ENCODE assay signal across 22 cellular contexts in genomic region chr22:19982991-19983578, GRCh38. TPM values are rescaled to one million over a fixed set of nuclear protein-coding genes. Genes with fewer than 3 reads are reported as not detected.
DNase-seq lines count a peak whose midpoint lies in the region; ATAC-seq and TF ChIP-seq lines count a peak whose summit lies in the region.
"Had no signal": no experiment of that assay in that cellular context is flagged by ENCODE, and none has a peak within 500 bp of the region (broad histone marks: within the 10 kb centered on the region; RNA-seq: fewer than 3 reads in every experiment).

No MANE protein-coding gene starts in this region.

- H3K9me3 ChIP-seq in BLaER1 = no peaks in the 10 kb centered on the region
- no peaks in the 10 kb centered on the region for H3K9me3 ChIP-seq in gastroesophageal sphincter
- no peaks in the 10 kb centered on the region for H3K9me3 ChIP-seq in osteoblast (ENCODE audit: low read depth, low read length)
- no peaks in the 10 kb centered on the region for H3K9me3 ChIP-seq in SJCRH30 (replicated peaks)
- no peaks in the 10 kb centered on the region for H3K9me3 ChIP-seq in uterus
- no peaks in the 10 kb centered on the region for H3K9me3 ChIP-seq in effector memory CD4-positive, alpha-beta T cell (ENCODE audit: control insufficient read depth, low read length)
- H3K9me3 ChIP-seq: adrenal gland, esophagus muscularis mucosa, left lung, neutrophil, testis had no signal

- H3K27ac ChIP-seq in BLaER1 (peak overlapping the region; percentile 39), RWPE1 (peak overlapping the region; percentile 67), gastroesophageal sphincter (peak overlapping the region in 3 of 4 donors; percentile 75 to 93 (median 93)), osteoblast (ENCODE audit: low read depth, low read length) (no peak overlapping the region), SJCRH30 (no peak overlapping the region), uterus (no peak overlapping the region)
- no peak overlapping the region for H3K27ac ChIP-seq in effector memory CD4-positive, alpha-beta T cell (ENCODE audit: insufficient read depth, low read length, poor library complexity, severe bottlenecking)
- H3K27ac ChIP-seq: HL-60, left lung, neutrophil, testis had no signal

- H3K4me2 ChIP-seq in BLaER1 (peak overlapping the region; percentile 98), osteoblast (ENCODE audit: insufficient read depth, low read length) (no peak overlapping the region)
- H3K4me2 ChIP-seq: GM23338 had no signal

- peaks cover 17% of the 10 kb centered on the region for H3K79me2 ChIP-seq in osteoblast (ENCODE audit: insufficient read depth, low read length)

- POLR2A ChIA-PET in RWPE1 (lab: Yijun Ruan, JAX; ENCODE audit: low non-redundant PET) = no interaction called here

- no CpG with 5 or more reads among the region's 8 CpGs for WGBS in gastroesophageal sphincter (ENCODE audit: low coverage in 1 of 2), 2 donors

- DNase-seq in RWPE1 (ENCODE audit: low spot score) = no peak
- DNase-seq in osteoblast (ENCODE audit: insufficient read length, low spot score, missing footprints) = peak; percentile 83
- no peak for DNase-seq in SJCRH30
- no peak for DNase-seq in stimulated activated CD4-positive, alpha-beta T cell treated with anti-CD3 and anti-CD28 coated beads, Interleukin-1b, Interleukin-23, amount 100 ng/mL, for 48 hours
- DNase-seq in uterus = no peak
- DNase-seq in effector memory CD4-positive, alpha-beta T cell = no peak
- DNase-seq: activated CD4-positive, alpha-beta T cell treated with anti-CD3 and anti-CD28 coated beads, Interleukin-2, amount 50 U/mL, for 48 hours; activated gamma-delta T cell treated with Interleukin-2 at 50 U/mL for 16 hours; adrenal gland; central memory CD4-positive, alpha-beta T cell; DND-41; NCI-H526 treated with DMSO at 0.1 percent for 48 hours; testis had no signal

- peaks cover 51% of the 10 kb centered on the region for H4K20me1 ChIP-seq in BLaER1
- H4K20me1 ChIP-seq in osteoblast (ENCODE audit: insufficient read depth, low read length) = peaks cover 40% of the 10 kb centered on the region

- no peak for TF ChIP-seq CTCF in RWPE1 (conservative IDR thresholded peaks at IDR 0.05; ENCODE audit: low read depth)
- TF ChIP-seq CTCF in gastroesophageal sphincter (IDR thresholded peaks at IDR 0.05) = no peak
- TF ChIP-seq CTCF in osteoblast (IDR thresholded peaks at IDR 0.05; ENCODE audit: extremely low read depth, low read depth, low read length) = no peak
- no peak for TF ChIP-seq CTCF in uterus (IDR thresholded peaks at IDR 0.05)

- CTCF ChIA-PET in RWPE1 (lab: Yijun Ruan, JAX) = interaction anchor here (0.6 kb wide), 1 partner anchor 12 kb away, joined by 3 read pairs; no protein-coding TSS in a partner anchor

- no peak for TF ChIP-seq EP300 in gastroesophageal sphincter (IDR thresholded peaks at IDR 0.05)

- TF ChIP-seq POLR2A in gastroesophageal sphincter (IDR thresholded peaks at IDR 0.05) = no peak
- no peak for TF ChIP-seq POLR2A in uterus (IDR thresholded peaks at IDR 0.05)

- intact Hi-C loops in uterus (cut with DNase I; ENCODE audit: low total_unique reads) = no loop called here

- no peak for ATAC-seq in gastroesophageal sphincter
- ATAC-seq: CD8-positive, alpha-beta T cell; GM23338; left lung; stimulated activated effector memory CD8-positive, alpha-beta T cell treated with anti-CD3 and anti-CD28 coated beads, Interleukin-12 subunit alpha, Interleukin-12 subunit beta, amount 100 ng/mL, for 72 hours had no signal

- no peak overlapping the region for H3K4me3 ChIP-seq in BLaER1
- H3K4me3 ChIP-seq in gastroesophageal sphincter = no peak overlapping the region
- H3K4me3 ChIP-seq in osteoblast (ENCODE audit: insufficient read depth, low read length) = no peak overlapping the region
- no peak overlapping the region for H3K4me3 ChIP-seq in SJCRH30
- H3K4me3 ChIP-seq in uterus = no peak overlapping the region
- H3K4me3 ChIP-seq in effector memory CD4-positive, alpha-beta T cell (ENCODE audit: insufficient read depth, low read depth, low read length, poor library complexity, severe bottlenecking) = no peak overlapping the region
- H3K4me3 ChIP-seq: adrenal gland, esophagus muscularis mucosa, GM23338, left lung, testis had no signal

- no peak overlapping the region for H2AFZ ChIP-seq in osteoblast (ENCODE audit: low read length)
- H2AFZ ChIP-seq: GM23338 had no signal

- peak overlapping the region; percentile 39 for H3K9ac ChIP-seq in BLaER1

- H3K36me3 ChIP-seq in BLaER1 (peaks cover 44% of the 10 kb centered on the region), gastroesophageal sphincter (peaks cover 0 to 40% of the 10 kb centered on the region in 2 donors), osteoblast (ENCODE audit: insufficient read depth, low read length) (no peaks in the 10 kb centered on the region), SJCRH30 (no peaks in the 10 kb centered on the region), uterus (no peaks in the 10 kb centered on the region)
- H3K36me3 ChIP-seq in effector memory CD4-positive, alpha-beta T cell (ENCODE audit: control insufficient read depth, insufficient read depth, low read length) = no peaks in the 10 kb centered on the region
- H3K36me3 ChIP-seq: neutrophil had no signal

- H3K4me1 ChIP-seq in BLaER1 (peaks cover 48% of the 10 kb centered on the region), gastroesophageal sphincter (peaks cover 0 to 54% (median 25%) of the 10 kb centered on the region in 3 donors), osteoblast (ENCODE audit: insufficient read depth, low read length) (peaks cover 21% of the 10 kb centered on the region), SJCRH30 (peaks cover 26% of the 10 kb centered on the region), uterus (peaks cover 0 to 17% of the 10 kb centered on the region in 2 donors)
- H3K4me1 ChIP-seq in effector memory CD4-positive, alpha-beta T cell (ENCODE audit: control insufficient read depth, insufficient read depth, low read length, poor library complexity, severe bottlenecking) = peaks cover 8% of the 10 kb centered on the region

- H3K27me3 ChIP-seq in BLaER1 (no peaks in the 10 kb centered on the region), gastroesophageal sphincter (no peaks in the 10 kb centered on the region), osteoblast (ENCODE audit: insufficient read depth, low read length) (no peaks in the 10 kb centered on the region), SJCRH30 (no peaks in the 10 kb centered on the region), uterus (no peaks in the 10 kb centered on the region)
- no peaks in the 10 kb centered on the region for H3K27me3 ChIP-seq in effector memory CD4-positive, alpha-beta T cell (replicated peaks; ENCODE audit: control insufficient read depth, insufficient read depth, low read length, poor library complexity, severe bottlenecking)
- H3K27me3 ChIP-seq: adrenal gland, esophagus muscularis mucosa, testis had no signal

RNA-seq across cellular contexts. Expression of gene ARVCF, which starts 33.5 kb away (rescaled TPM):
- 10 to 100 TPM; 32.5 to 61.5 (median 39.5) TPM for total RNA-seq in gastroesophageal sphincter
- 19.7 and 27.1 TPM in 2 replicates for total RNA-seq in osteoblast
- 4.2 and 9.0 TPM in 2 replicates for total RNA-seq in SJCRH30 (2014; rRNA removed; shearing (Covaris generic))
- total RNA-seq in uterus = 10 to 100 TPM in 2 of 4 donors, 1 to 10 TPM in 2; 1.5 to 43.4 (median 16.6) TPM

RNA-seq across cellular contexts. Expression of gene TANGO2, which starts 37.8 kb away (rescaled TPM):
- total RNA-seq in gastroesophageal sphincter (10 to 100 TPM; 20.0 to 65.5 (median 45.8) TPM), osteoblast (41.8 and 43.8 TPM in 2 replicates), uterus (10 to 100 TPM in 2 of 4 donors, 1 to 10 TPM in 2; 2.8 to 25.1 (median 13.3) TPM)
- 8.1 and 9.4 TPM in 2 replicates for total RNA-seq in SJCRH30 (2014; rRNA removed; shearing (Covaris generic))

RNA-seq across cellular contexts. Expression of gene TXNRD2, which starts 41.5 kb away (rescaled TPM):
- total RNA-seq in gastroesophageal sphincter = 10 to 100 TPM; 16.7 to 33.1 (median 20.3) TPM
- 19.5 and 21.5 TPM in 2 replicates for total RNA-seq in osteoblast
- total RNA-seq in SJCRH30 (2014; rRNA removed; shearing (Covaris generic)) = 17.0 and 17.2 TPM in 2 replicates
- total RNA-seq in uterus = 10 to 100 TPM; 14.7 to 48.9 (median 25.6) TPM

RNA-seq across cellular contexts. Expression of gene COMT, which starts 41.5 kb away (rescaled TPM):
- total RNA-seq in gastroesophageal sphincter = 100 to 1,000 TPM; 105 to 235 (median 208) TPM
- 220 and 288 TPM in 2 replicates for total RNA-seq in osteoblast
- total RNA-seq in SJCRH30 (2014; rRNA removed; shearing (Covaris generic)) = 69.2 and 74.6 TPM in 2 replicates
- total RNA-seq in uterus = 100 to 1,000 TPM in 2 of 4 donors, 10 to 100 TPM in 2; 88.9 to 175 (median 108) TPM

Comparison
In these comparisons a context has a peak if more than half of its experiments do, and no peak if none do; other contexts are left out.
1. H3K27ac ChIP-seq: peak in BLaER1 (single experiment), RWPE1 (single experiment) and gastroesophageal sphincter (3 of 4); none in osteoblast (single experiment), SJCRH30 (single experiment), uterus (0 of 2) and effector memory CD4-positive, alpha-beta T cell (single experiment).